ENCODE assay signal across 22 cellular contexts in genomic region chr9:75895112-75895511, GRCh38.
"Had no signal": no experiment of that assay in that cellular context is flagged by ENCODE, and none has a peak within 500 bp of the region (broad histone marks: within the 10 kb centered on the region; RNA-seq: fewer than 3 reads in every experiment).

No MANE protein-coding gene starts in this region.

- H3K4me3 Mint-ChIP-seq: effector memory CD8-positive, alpha-beta T cell; stimulated activated naive CD8-positive, alpha-beta T cell treated with anti-CD3 and anti-CD28 coated beads, Interleukin-15, amount 100 ng/mL, for 72 hours had no signal

- H3K36me3 ChIP-seq: esophagus squamous epithelium, ovary, sigmoid colon, suprapubic skin, transverse colon, vagina had no signal

- H3K9me3 ChIP-seq: esophagus squamous epithelium, ovary, sigmoid colon, suprapubic skin, transverse colon, vagina had no signal

- H3K27ac ChIP-seq: coronary artery, esophagus squamous epithelium, sigmoid colon, suprapubic skin, transverse colon, vagina had no signal

- H3K27me3 Mint-ChIP-seq: stimulated activated naive CD8-positive, alpha-beta T cell treated with anti-CD3 and anti-CD28 coated beads, Interleukin-15, amount 100 ng/mL, for 72 hours had no signal

- H3K27ac Mint-ChIP-seq: effector memory CD8-positive, alpha-beta T cell; naive thymus-derived CD4-positive, alpha-beta T cell; progenitor cell of endocrine pancreas; stimulated activated naive CD8-positive, alpha-beta T cell treated with anti-CD3 and anti-CD28 coated beads, Interleukin-15, amount 100 ng/mL, for 72 hours had no signal

- H3K4me3 ChIP-seq: coronary artery, esophagus squamous epithelium, ovary, sigmoid colon, suprapubic skin, transverse colon had no signal

- ATAC-seq: effector memory CD8-positive, alpha-beta T cell; left lobe of liver; naive thymus-derived CD4-positive, alpha-beta T cell; stimulated activated naive CD8-positive, alpha-beta T cell treated with anti-CD3 and anti-CD28 coated beads, Interleukin-15, amount 100 ng/mL, for 72 hours had no signal

- H3K9me3 Mint-ChIP-seq: nephron; stimulated activated naive CD8-positive, alpha-beta T cell treated with anti-CD3 and anti-CD28 coated beads, Interleukin-15, amount 100 ng/mL, for 72 hours had no signal

- H3K27me3 ChIP-seq: ovary, sigmoid colon, transverse colon, vagina had no signal

- DNase-seq: dermis blood vessel endothelial cell; effector memory CD8-positive, alpha-beta T cell; erythroblast; esophagus squamous epithelium; foreskin melanocyte; mesenchymal stem cell; midbrain; naive thymus-derived CD4-positive, alpha-beta T cell; occipital lobe; ovary; sigmoid colon; stimulated activated CD4-positive, alpha-beta T cell treated with anti-CD3 and anti-CD28 coated beads, Interleukin-15, amount 100 ng/mL, for 24 hours; stimulated activated CD4-positive, alpha-beta T cell treated with anti-CD3 and anti-CD28 coated beads, Interleukin-2, amount 100 ng/mL, for 48 hours; stimulated activated naive CD4-positive, alpha-beta T cell; stimulated activated naive CD8-positive, alpha-beta T cell treated with anti-CD3 and anti-CD28 coated beads, Interleukin-15, amount 100 ng/mL, for 72 hours; transverse colon had no signal
